2 cellular contexts compared by ENCODE assay signal in genomic region chr15:40053234-40054055, GRCh38.
TF ChIP-seq lines count a peak whose summit lies in the region.

No MANE protein-coding gene starts in this region.

TF ChIP-seq in SK-N-SH, 30 proteins besides CTCF, POLR2A, EP300 and RAD21 (continued from another document):
- TF ChIP-seq RXRA (IDR thresholded peaks at IDR 0.05; ENCODE audit: borderline replicate concordance, low read depth): no peak
- no peak for TF ChIP-seq USF1 (IDR thresholded peaks at IDR 0.05; ENCODE audit: borderline replicate concordance, low read depth)
- no peak for TF ChIP-seq YY1 (IDR thresholded peaks at IDR 0.05; ENCODE audit: low read depth)
- no peak for TF ChIP-seq FOXM1 (IDR thresholded peaks at IDR 0.05; ENCODE audit: low read depth)
- TF ChIP-seq PBX3 (IDR thresholded peaks at IDR 0.05): no peak

TF ChIP-seq in SK-N-SH treated with all-trans-retinoic acid at 6 μM for 48 hours, 23 proteins besides CTCF, POLR2A, EP300 and RAD21 (continued from another document):
- TF ChIP-seq PATZ1 (CRISPR knock-in tag; IDR thresholded peaks at IDR 0.05; ENCODE audit: borderline replicate concordance) (no peak), SNAI2 (CRISPR knock-in tag; IDR thresholded peaks at IDR 0.05) (no peak), ZFP30 (CRISPR knock-in tag; IDR thresholded peaks at IDR 0.05) (no peak)
